In the genomic region with DNA sequence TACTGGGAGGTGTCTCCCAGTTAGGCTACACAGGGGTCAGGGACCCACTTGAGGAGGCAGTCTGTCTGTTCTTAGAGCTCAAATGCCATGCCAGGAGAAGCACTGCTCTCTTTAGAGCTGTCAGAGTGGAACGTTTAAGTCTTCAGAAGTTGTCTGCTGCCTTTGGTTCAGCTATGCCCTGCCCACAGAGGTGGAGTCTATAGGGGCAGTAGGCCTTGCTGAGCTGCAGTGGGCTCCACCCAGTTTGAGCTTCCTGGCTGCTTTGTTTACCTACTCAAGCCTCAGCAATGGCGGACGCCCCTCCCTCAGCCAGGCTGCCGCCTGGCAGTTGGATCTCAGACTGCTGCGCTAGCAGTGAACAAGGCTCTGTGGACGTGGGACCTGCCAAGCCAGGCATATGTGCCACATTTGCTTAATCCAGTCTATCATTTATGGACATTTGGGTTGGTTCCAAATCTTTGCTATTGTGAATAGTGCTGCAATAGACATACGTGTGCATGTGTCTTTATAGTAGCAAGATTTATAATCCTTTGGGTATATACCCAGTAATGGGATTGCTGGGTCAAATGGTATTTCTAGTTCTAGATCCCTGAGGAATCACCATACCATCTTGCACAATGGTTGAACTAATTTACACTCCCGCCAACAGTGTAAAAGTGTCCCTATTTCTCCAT, we compare ENCODE assay signal across 16 cellular contexts. TPM values are rescaled to one million over a fixed set of nuclear protein-coding genes. Genes with fewer than 3 reads are reported as not detected.
DNase-seq lines count a peak whose midpoint lies in the region; ATAC-seq and TF ChIP-seq lines count a peak whose summit lies in the region.
"Not testable (repeated sequence)": the region's sequence is repeated elsewhere in the genome, so short reads cannot be mapped to it uniquely, and the experiment has no call there.
"Had no signal": no experiment of that assay in that cellular context is flagged by ENCODE, and none has a peak within 500 bp of the region (broad histone marks: within the 10 kb centered on the region; RNA-seq: fewer than 3 reads in every experiment).

No MANE protein-coding gene starts in this region.

- H3K36me3 ChIP-seq in CD4-positive, alpha-beta memory T cell (ENCODE audit: insufficient read depth, low read length); esophagus squamous epithelium: not testable (repeated sequence)

- WGBS in esophagus squamous epithelium, 2 donors: 76 to 90% methylated on average over 2 to 5 of the region's 8 CpGs

- not testable (repeated sequence) for H3K27me3 Mint-ChIP-seq in CD4-positive, alpha-beta memory T cell; T-cell; activated CD4-positive, alpha-beta T cell treated with anti-CD3 and anti-CD28 coated beads, Interleukin-2, amount 10 ng/mL, durations not matched to agents 7 days and 5 days; activated naive CD4-positive, alpha-beta T cell treated with anti-CD3 and anti-CD28 coated beads for 36 hours (ENCODE audit: low read depth)

- not testable (repeated sequence) for H3K9me3 ChIP-seq in CD4-positive, alpha-beta memory T cell (ENCODE audit: control insufficient read depth in 1 of 2, low read length in 2 of 2); esophagus squamous epithelium

- H3K36me3 Mint-ChIP-seq in CD4-positive, alpha-beta memory T cell: peaks cover 0 to 12% of the 10 kb centered on the region in 2 donors
- H3K36me3 Mint-ChIP-seq in T-cell; activated naive CD4-positive, alpha-beta T cell treated with anti-CD3 and anti-CD28 coated beads for 36 hours (ENCODE audit: low read depth): not testable (repeated sequence)
- peaks cover 18% of the 10 kb centered on the region for H3K36me3 Mint-ChIP-seq in activated CD4-positive, alpha-beta T cell treated with anti-CD3 and anti-CD28 coated beads, Interleukin-2, amount 10 ng/mL, durations not matched to agents 7 days and 5 days (ENCODE audit: low read depth)

- peaks cover 2 to 20% (median 12%) of the 10 kb centered on the region in 8 donors for H3K9me3 Mint-ChIP-seq in CD4-positive, alpha-beta memory T cell
- H3K9me3 Mint-ChIP-seq in T-cell; activated naive CD4-positive, alpha-beta T cell treated with anti-CD3 and anti-CD28 coated beads for 36 hours: not testable (repeated sequence)
- peaks cover 23% of the 10 kb centered on the region for H3K9me3 Mint-ChIP-seq in activated CD4-positive, alpha-beta T cell treated with anti-CD3 and anti-CD28 coated beads, Interleukin-2, amount 10 ng/mL, durations not matched to agents 7 days and 5 days

- H3K27me3 ChIP-seq in CD4-positive, alpha-beta memory T cell (ENCODE audit: insufficient read depth, low read length); esophagus squamous epithelium: not testable (repeated sequence)

- H3K4me3 ChIP-seq in CD4-positive, alpha-beta memory T cell (ENCODE audit: low read length in 2 of 2): peak overlapping the region in 1 of 2 donors; percentile 37
- not testable (repeated sequence) for H3K4me3 ChIP-seq in esophagus squamous epithelium

- POLR2A ChIA-PET in CD4-positive, alpha-beta memory T cell (lab: Charles Lee; ENCODE audit: partially characterized antibody): interaction anchor here (0.6 to 1.7 kb wide), 12 partner anchors 12 to 489 kb away, joined by 3 to 6 read pairs (median 4); partner anchors contain the start of genes ABHD10, ATG3, GCSAM and SLC35A5
- POLR2A ChIA-PET in T-cell (lab: Charles Lee): interaction anchor here in 1 of 2 donors (0.6 kb wide), 1 partner anchor 924 kb away, joined by 3 read pairs; no protein-coding TSS in a partner anchor
- POLR2A ChIA-PET in activated CD4-positive, alpha-beta T cell treated with anti-CD3 and anti-CD28 coated beads, Interleukin-2, amount 10 ng/mL, durations not matched to agents 7 days and 5 days (lab: Charles Lee): interaction anchor here (1.1 kb wide), 1 partner anchor 60 kb away, joined by 7 read pairs; the partner anchor contains the start of gene GCSAM

- peak in 1 of 4 donors; percentile 25 for TF ChIP-seq POLR2A in esophagus squamous epithelium (IDR thresholded peaks at IDR 0.05)

- peaks cover 35% of the 10 kb centered on the region for H3K4me1 ChIP-seq in CD4-positive, alpha-beta memory T cell (ENCODE audit: insufficient read depth, low read length)
- H3K4me1 ChIP-seq in esophagus squamous epithelium: peaks cover 0 to 32% (median 3%) of the 10 kb centered on the region in 3 donors

- H3K4me3 Mint-ChIP-seq in CD4-positive, alpha-beta memory T cell: peak overlapping the region; percentile 80 to 93 (median 86)
- H3K4me3 Mint-ChIP-seq in T-cell: peak overlapping the region; percentile 75 to 87 (median 75)
- H3K4me3 Mint-ChIP-seq in activated CD4-positive, alpha-beta T cell treated with anti-CD3 and anti-CD28 coated beads, Interleukin-2, amount 10 ng/mL, durations not matched to agents 7 days and 5 days: peak overlapping the region; percentile 67
- peak overlapping the region; percentile 53 for H3K4me3 Mint-ChIP-seq in activated naive CD4-positive, alpha-beta T cell treated with anti-CD3 and anti-CD28 coated beads for 36 hours

- intact Hi-C loops in CD4-positive, alpha-beta memory T cell (cut with micrococcal nuclease): loop anchor here (1.0 to 10.0 kb wide), 3 partner anchors 29 to 922 kb away; partner anchors contain the start of genes ABHD10 and GTPBP8
- intact Hi-C loops in activated naive CD4-positive, alpha-beta T cell treated with anti-CD3 and anti-CD28 coated beads for 36 hours (cut with micrococcal nuclease): loop anchor here (1.0 to 5.0 kb wide), 4 partner anchors 16 to 425 kb away; partner anchors contain the start of gene BTLA
- intact Hi-C loops in esophagus squamous epithelium (cut with DNase I): not testable (repeated sequence)

- peaks cover 28 to 60% (median 40%) of the 10 kb centered on the region in 4 donors for H3K4me1 Mint-ChIP-seq in CD4-positive, alpha-beta memory T cell
- peaks cover 45 to 49% (median 47%) of the 10 kb centered on the region in 3 donors for H3K4me1 Mint-ChIP-seq in T-cell
- H3K4me1 Mint-ChIP-seq in activated CD4-positive, alpha-beta T cell treated with anti-CD3 and anti-CD28 coated beads, Interleukin-2, amount 10 ng/mL, durations not matched to agents 7 days and 5 days: peaks cover 53% of the 10 kb centered on the region
- peaks cover 39% of the 10 kb centered on the region for H3K4me1 Mint-ChIP-seq in activated naive CD4-positive, alpha-beta T cell treated with anti-CD3 and anti-CD28 coated beads for 36 hours (ENCODE audit: low read depth)

- H3K27ac ChIP-seq in CD4-positive, alpha-beta memory T cell (ENCODE audit: low read depth, low read length): peak overlapping the region; percentile 45
- H3K27ac ChIP-seq in esophagus squamous epithelium: peak overlapping the region in 3 of 4 donors; percentile 35 to 63 (median 42)

- peak overlapping the region; percentile 89 to 97 (median 93) for H3K27ac Mint-ChIP-seq in CD4-positive, alpha-beta memory T cell
- peak overlapping the region; percentile 97 to 98 for H3K27ac Mint-ChIP-seq in T-cell
- peak overlapping the region; percentile 96 for H3K27ac Mint-ChIP-seq in activated CD4-positive, alpha-beta T cell treated with anti-CD3 and anti-CD28 coated beads, Interleukin-2, amount 10 ng/mL, durations not matched to agents 7 days and 5 days
- H3K27ac Mint-ChIP-seq in activated naive CD4-positive, alpha-beta T cell treated with anti-CD3 and anti-CD28 coated beads for 36 hours: peak overlapping the region; percentile 69

- not testable (repeated sequence) for TF ChIP-seq CTCF in esophagus squamous epithelium (IDR thresholded peaks at IDR 0.05)

- CTCF ChIA-PET in CD4-positive, alpha-beta memory T cell (lab: Charles Lee; ENCODE audit: partially characterized antibody): interaction anchor here (1.0 to 1.9 kb wide), 10 partner anchors 12 to 212 kb away, joined by 3 to 5 read pairs (median 3); partner anchors contain the start of gene ABHD10
- CTCF ChIA-PET in T-cell (lab: Charles Lee): interaction anchor here (0.7 to 1.3 kb wide), 6 partner anchors 29 to 398 kb away, joined by 3 to 6 read pairs (median 3); partner anchors contain the start of gene ABHD10 (in 1 of the 2)
- CTCF ChIA-PET in activated CD4-positive, alpha-beta T cell treated with anti-CD3 and anti-CD28 coated beads, Interleukin-2, amount 10 ng/mL, durations not matched to agents 7 days and 5 days (lab: Charles Lee): interaction anchor here (0.8 to 0.9 kb wide), 2 partner anchors 13 to 24 kb away, joined by 3 read pairs; no protein-coding TSS in a partner anchor
- CTCF ChIA-PET in activated naive CD4-positive, alpha-beta T cell treated with anti-CD3 and anti-CD28 coated beads for 36 hours (lab: Charles Lee): interaction anchor here (0.9 kb wide), 1 partner anchor 83 kb away, joined by 4 read pairs; no protein-coding TSS in a partner anchor

- peak; percentile 70 to 78 (median 76) for ATAC-seq in T-cell (replicated peaks in 1 of 4)

- DNase-seq in CD4-positive, alpha-beta memory T cell: peak; percentile 73 to 90 (median 82)
- DNase-seq in T-cell: peak; percentile 59 to 92 (median 78)
- peak; percentile 88 for DNase-seq in activated CD4-positive, alpha-beta T cell treated with anti-CD3 and anti-CD28 coated beads, Interleukin-2, amount 10 ng/mL, durations not matched to agents 7 days and 5 days
- peak; percentile 43 for DNase-seq in activated T-cell treated with anti-CD3 and anti-CD28 coated beads for 48 hours (ENCODE audit: low read depth)
- DNase-seq in activated naive CD4-positive, alpha-beta T cell treated with anti-CD3 and anti-CD28 coated beads for 36 hours: peak; percentile 86
- not testable (repeated sequence) for DNase-seq in esophagus squamous epithelium (lab: John Stamatoyannopoulos, UW)
- peak; percentile 15 to 41 for DNase-seq in stimulated activated CD4-positive, alpha-beta T cell treated with anti-CD3 and anti-CD28 coated beads, Interleukin-1b, Interleukin-23, amount 100 ng/mL, for 4 hours (ENCODE audit: low read depth in 2 of 2)
- peak; percentile 52 to 82 (median 78) for DNase-seq in stimulated activated naive CD4-positive, alpha-beta T cell (lab: John Stamatoyannopoulos, UW)

RNA-seq across cellular contexts. Expression of gene C3orf52, which starts 13.7 kb away (rescaled TPM):
- 1 to 10 TPM; 2.0 to 2.3 TPM for total RNA-seq in CD4-positive, alpha-beta memory T cell
- polyA plus RNA-seq in CD4-positive, alpha-beta memory T cell: 1 to 10 TPM in 1 of 2 donors, under 1 TPM in 1; 0.47 to 2.1 TPM
- total RNA-seq in T-cell: 1 to 10 TPM in 4 of 5 donors, under 1 TPM in 1; 0.95 to 2.2 (median 1.5) TPM
- total RNA-seq in activated CD4-positive, alpha-beta T cell treated with anti-CD3 and anti-CD28 coated beads, Interleukin-2, amount 10 ng/mL, durations not matched to agents 7 days and 5 days: 1 to 10 TPM; 9.2 to 9.5 TPM
- 1 to 10 TPM; 3.1 to 3.8 TPM for total RNA-seq in activated naive CD4-positive, alpha-beta T cell treated with anti-CD3 and anti-CD28 coated beads for 36 hours
- 10 to 100 TPM in 1 of 4 donors, 1 to 10 TPM in 3; 5.7 to 12.7 (median 9.5) TPM for total RNA-seq in esophagus squamous epithelium

RNA-seq across cellular contexts. Expression of gene TMPRSS7, which starts 38.0 kb away (rescaled TPM):
- total RNA-seq in CD4-positive, alpha-beta memory T cell: under 1 TPM in 1 of 2 experiments, not detected in 1; 0.15 TPM
- under 1 TPM; 0.26 TPM for polyA plus RNA-seq in CD4-positive, alpha-beta memory T cell
- total RNA-seq in T-cell (under 1 TPM in 1 of 5 donors, not detected in 4; 0.10 TPM), esophagus squamous epithelium (not detected)
- not detected for total RNA-seq in activated CD4-positive, alpha-beta T cell treated with anti-CD3 and anti-CD28 coated beads, Interleukin-2, amount 10 ng/mL, durations not matched to agents 7 days and 5 days
- not detected for total RNA-seq in activated naive CD4-positive, alpha-beta T cell treated with anti-CD3 and anti-CD28 coated beads for 36 hours
- total RNA-seq: A673; activated CD8-positive, alpha-beta memory T cell treated with anti-CD3 and anti-CD28 coated beads for 36 hours; foreskin keratinocyte; kidney epithelial cell; neural crest cell; prostate gland; Right ventricle myocardium superior; T-helper 1 cell treated with Interleukin-12 subunit alpha and Interleukin-12 subunit beta and Interleukin-4 antibody, amounts not matched to agents 30 ng/mL and 1 ng/mL, for 36 hours had no signal
